ENCODE assay signal across 1 cellular context in the genomic region with DNA sequence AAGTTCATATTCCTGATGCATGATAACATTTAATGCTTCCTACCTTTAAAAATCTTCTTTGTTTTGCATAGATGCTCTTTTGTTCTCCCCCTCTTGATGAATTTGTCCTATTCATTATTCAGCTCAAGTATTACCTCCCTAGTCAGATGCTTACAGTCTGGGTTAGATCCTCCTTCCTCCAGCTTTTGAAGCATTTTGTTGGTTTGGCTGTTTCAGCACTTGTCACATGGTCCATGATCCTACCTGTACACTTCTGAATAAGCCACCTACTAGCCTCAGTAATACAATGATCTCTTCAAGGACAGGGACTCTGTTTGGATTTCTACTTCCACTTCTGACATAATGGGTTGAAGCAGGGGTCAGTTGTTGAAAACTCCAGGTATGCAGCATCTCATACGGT.
TF ChIP-seq lines count a peak whose summit lies in the region.

No MANE protein-coding gene starts in this region.

TF ChIP-seq in WTC11, 78 proteins besides CTCF, POLR2A, EP300 and RAD21 (continued from another document):
- TF ChIP-seq, protein P1, sequence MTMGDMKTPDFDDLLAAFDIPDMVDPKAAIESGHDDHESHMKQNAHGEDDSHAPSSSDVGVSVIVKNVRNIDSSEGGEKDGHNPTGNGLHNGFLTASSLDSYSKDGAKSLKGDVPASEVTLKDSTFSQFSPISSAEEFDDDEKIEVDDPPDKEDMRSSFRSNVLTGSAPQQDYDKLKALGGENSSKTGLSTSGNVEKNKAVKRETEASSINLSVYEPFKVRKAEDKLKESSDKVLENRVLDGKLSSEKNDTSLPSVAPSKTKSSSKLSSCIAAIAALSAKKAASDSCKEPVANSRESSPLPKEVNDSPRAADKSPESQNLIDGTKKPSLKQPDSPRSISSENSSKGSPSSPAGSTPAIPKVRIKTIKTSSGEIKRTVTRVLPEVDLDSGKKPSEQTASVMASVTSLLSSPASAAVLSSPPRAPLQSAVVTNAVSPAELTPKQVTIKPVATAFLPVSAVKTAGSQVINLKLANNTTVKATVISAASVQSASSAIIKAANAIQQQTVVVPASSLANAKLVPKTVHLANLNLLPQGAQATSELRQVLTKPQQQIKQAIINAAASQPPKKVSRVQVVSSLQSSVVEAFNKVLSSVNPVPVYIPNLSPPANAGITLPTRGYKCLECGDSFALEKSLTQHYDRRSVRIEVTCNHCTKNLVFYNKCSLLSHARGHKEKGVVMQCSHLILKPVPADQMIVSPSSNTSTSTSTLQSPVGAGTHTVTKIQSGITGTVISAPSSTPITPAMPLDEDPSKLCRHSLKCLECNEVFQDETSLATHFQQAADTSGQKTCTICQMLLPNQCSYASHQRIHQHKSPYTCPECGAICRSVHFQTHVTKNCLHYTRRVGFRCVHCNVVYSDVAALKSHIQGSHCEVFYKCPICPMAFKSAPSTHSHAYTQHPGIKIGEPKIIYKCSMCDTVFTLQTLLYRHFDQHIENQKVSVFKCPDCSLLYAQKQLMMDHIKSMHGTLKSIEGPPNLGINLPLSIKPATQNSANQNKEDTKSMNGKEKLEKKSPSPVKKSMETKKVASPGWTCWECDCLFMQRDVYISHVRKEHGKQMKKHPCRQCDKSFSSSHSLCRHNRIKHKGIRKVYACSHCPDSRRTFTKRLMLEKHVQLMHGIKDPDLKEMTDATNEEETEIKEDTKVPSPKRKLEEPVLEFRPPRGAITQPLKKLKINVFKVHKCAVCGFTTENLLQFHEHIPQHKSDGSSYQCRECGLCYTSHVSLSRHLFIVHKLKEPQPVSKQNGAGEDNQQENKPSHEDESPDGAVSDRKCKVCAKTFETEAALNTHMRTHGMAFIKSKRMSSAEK (CRISPR knock-in tag; IDR thresholded peaks at IDR 0.05; ENCODE audit: borderline replicate concordance), result no peak
- TF ChIP-seq NFE2L1 (CRISPR knock-in tag; IDR thresholded peaks at IDR 0.05) (no peak), RORB (CRISPR knock-in tag; IDR thresholded peaks at IDR 0.05) (no peak), SMAD3 (CRISPR knock-in tag; IDR thresholded peaks at IDR 0.05; ENCODE audit: borderline replicate concordance) (no peak), RELA (CRISPR knock-in tag; IDR thresholded peaks at IDR 0.05; ENCODE audit: borderline replicate concordance) (no peak)
- TF ChIP-seq, protein P2, sequence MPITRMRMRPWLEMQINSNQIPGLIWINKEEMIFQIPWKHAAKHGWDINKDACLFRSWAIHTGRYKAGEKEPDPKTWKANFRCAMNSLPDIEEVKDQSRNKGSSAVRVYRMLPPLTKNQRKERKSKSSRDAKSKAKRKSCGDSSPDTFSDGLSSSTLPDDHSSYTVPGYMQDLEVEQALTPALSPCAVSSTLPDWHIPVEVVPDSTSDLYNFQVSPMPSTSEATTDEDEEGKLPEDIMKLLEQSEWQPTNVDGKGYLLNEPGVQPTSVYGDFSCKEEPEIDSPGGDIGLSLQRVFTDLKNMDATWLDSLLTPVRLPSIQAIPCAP (CRISPR knock-in tag; IDR thresholded peaks at IDR 0.05), result no peak
- TF ChIP-seq, protein P3, sequence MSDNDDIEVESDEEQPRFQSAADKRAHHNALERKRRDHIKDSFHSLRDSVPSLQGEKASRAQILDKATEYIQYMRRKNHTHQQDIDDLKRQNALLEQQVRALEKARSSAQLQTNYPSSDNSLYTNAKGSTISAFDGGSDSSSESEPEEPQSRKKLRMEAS (CRISPR knock-in tag; IDR thresholded peaks at IDR 0.05), result no peak
